1 cellular context compared by ENCODE assay signal in the genomic region with DNA sequence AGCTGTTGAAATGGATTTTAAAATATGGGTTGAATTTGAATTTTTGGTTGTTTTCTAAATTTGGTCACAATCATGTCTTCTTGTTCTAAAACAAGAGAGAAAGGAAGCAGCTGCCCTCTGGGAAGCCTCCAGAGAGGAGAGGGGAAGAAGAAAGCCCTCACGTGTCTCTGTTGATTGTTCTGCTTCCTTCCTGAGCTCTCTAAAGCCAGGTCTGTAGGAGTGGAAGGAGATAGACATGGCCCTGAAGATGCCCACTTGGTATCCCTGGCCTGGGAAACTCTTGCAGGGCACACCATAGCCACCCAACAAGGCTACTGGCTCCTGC.
TF ChIP-seq lines count a peak whose summit lies in the region.

No MANE protein-coding gene starts in this region.

TF ChIP-seq in SK-N-SH treated with all-trans-retinoic acid at 6 μM for 48 hours, 23 proteins besides CTCF, POLR2A, EP300 and RAD21 (continued from another document):
- TF ChIP-seq, protein P1, sequence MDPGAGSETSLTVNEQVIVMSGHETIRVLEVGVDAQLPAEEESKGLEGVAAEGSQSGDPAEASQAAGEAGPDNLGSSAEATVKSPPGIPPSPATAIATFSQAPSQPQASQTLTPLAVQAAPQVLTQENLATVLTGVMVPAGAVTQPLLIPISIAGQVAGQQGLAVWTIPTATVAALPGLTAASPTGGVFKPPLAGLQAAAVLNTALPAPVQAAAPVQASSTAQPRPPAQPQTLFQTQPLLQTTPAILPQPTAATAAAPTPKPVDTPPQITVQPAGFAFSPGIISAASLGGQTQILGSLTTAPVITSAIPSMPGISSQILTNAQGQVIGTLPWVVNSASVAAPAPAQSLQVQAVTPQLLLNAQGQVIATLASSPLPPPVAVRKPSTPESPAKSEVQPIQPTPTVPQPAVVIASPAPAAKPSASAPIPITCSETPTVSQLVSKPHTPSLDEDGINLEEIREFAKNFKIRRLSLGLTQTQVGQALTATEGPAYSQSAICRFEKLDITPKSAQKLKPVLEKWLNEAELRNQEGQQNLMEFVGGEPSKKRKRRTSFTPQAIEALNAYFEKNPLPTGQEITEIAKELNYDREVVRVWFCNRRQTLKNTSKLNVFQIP (CRISPR knock-in tag; IDR thresholded peaks at IDR 0.05; ENCODE audit: borderline replicate concordance, low read depth): no peak
- TF ChIP-seq TOX (CRISPR knock-in tag; IDR thresholded peaks at IDR 0.05; ENCODE audit: borderline replicate concordance) (no peak), ESRRG (CRISPR knock-in tag; IDR thresholded peaks at IDR 0.05) (no peak), GLIS3 (CRISPR knock-in tag; IDR thresholded peaks at IDR 0.05) (no peak), OSR1 (CRISPR knock-in tag; IDR thresholded peaks at IDR 0.05) (no peak), ZFP3 (CRISPR knock-in tag; IDR thresholded peaks at IDR 0.05) (no peak)
